Comparison of ENCODE assay signal across 9 cellular contexts in the genomic region with DNA sequence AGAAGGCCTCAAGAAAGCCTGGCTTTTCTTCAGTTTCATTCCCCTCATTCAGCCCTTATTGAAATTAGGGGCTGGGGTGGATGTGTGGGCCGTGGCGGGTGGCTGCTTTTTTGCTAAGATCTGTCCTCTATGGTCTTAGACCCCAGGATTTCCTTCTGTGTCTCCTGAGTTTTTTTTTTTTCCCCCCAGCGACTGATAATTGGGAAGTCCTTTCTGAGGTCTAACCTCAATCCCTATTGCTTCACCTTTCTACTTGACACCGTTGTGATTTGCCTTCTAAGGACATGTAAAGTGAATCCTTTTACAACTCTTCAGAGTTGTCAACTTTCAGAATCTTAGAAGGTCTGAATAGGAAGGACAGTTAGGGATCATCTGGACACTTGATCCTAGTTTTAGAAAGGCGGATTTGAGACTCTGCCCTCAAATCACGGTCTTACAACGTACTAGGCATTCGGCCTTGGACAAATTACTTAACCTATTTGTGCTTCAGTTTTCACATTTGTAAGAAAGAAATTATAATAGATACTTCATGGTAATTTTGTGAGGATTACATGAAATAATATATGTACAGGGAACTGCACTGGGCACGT. TPM values are rescaled to one million over a fixed set of nuclear protein-coding genes. Genes with fewer than 3 reads are reported as not detected.
DNase-seq lines count a peak whose midpoint lies in the region; ATAC-seq and TF ChIP-seq lines count a peak whose summit lies in the region.
"Had no signal": no experiment of that assay in that cellular context is flagged by ENCODE, and none has a peak within 500 bp of the region (broad histone marks: within the 10 kb centered on the region; RNA-seq: fewer than 3 reads in every experiment).

No MANE protein-coding gene starts in this region.

- H3K27me3 ChIP-seq in H7 (ENCODE audit: control insufficient read depth, insufficient read depth, low read length) (no peaks in the 10 kb centered on the region), iPS DF 6.9 (ENCODE audit: control insufficient read depth, insufficient read depth, low read length) (no peaks in the 10 kb centered on the region), stomach (no peaks in the 10 kb centered on the region)

- intact Hi-C loops in stomach (cut with DNase I; ENCODE audit: low total_unique reads) = loop anchor here (10.0 kb wide), 2 partner anchors 65 to 135 kb away; no protein-coding TSS in a partner anchor

- no peak for TF ChIP-seq POLR2A in stomach (IDR thresholded peaks at IDR 0.05)

- H3K4me1 ChIP-seq in iPS DF 6.9 (ENCODE audit: control insufficient read depth, insufficient read depth, low read length) (peaks cover 9% of the 10 kb centered on the region), stomach (peaks cover 18 to 53% (median 36%) of the 10 kb centered on the region in 4 donors)

- no peak for DNase-seq in H7
- DNase-seq in SK-N-MC (ENCODE audit: low read depth, low spot score) = no peak
- DNase-seq in iPS DF 6.9 (ENCODE audit: low read depth, low spot score) = no peak
- no peak for DNase-seq in stomach
- DNase-seq in stimulated activated naive CD4-positive, alpha-beta T cell (lab: John Stamatoyannopoulos, UW) = no peak
- no peak for DNase-seq in T-helper 2 cell

- WGBS in iPS DF 6.9 (ENCODE audit: insufficient coverage, insufficient read length) = no CpG with 5 or more reads among the region's 9 CpGs
- WGBS in stomach, 5 donors = 46 to 58% (median 48%) methylated on average over 9 of the region's 9 CpGs

- TF ChIP-seq CTCF in stomach (IDR thresholded peaks at IDR 0.05) = no peak

- no peak for TF ChIP-seq EP300 in stomach (IDR thresholded peaks at IDR 0.05)

- ATAC-seq in HG03565 (IDR thresholded peaks at IDR 0.05; ENCODE audit: unreplicated experiment) (no peak), GM19452 (IDR thresholded peaks at IDR 0.05; ENCODE audit: unreplicated experiment) (no peak)

- no peaks in the 10 kb centered on the region for H3K9me3 ChIP-seq in SK-N-MC (ENCODE audit: low read depth, low read length)
- no peaks in the 10 kb centered on the region for H3K9me3 ChIP-seq in iPS DF 6.9 (ENCODE audit: control insufficient read depth, insufficient read depth, low read length)
- no peaks in the 10 kb centered on the region for H3K9me3 ChIP-seq in stomach

- peak overlapping the region; percentile 89 for H3K27ac ChIP-seq in SK-N-MC
- H3K27ac ChIP-seq in iPS DF 6.9 (ENCODE audit: low read length) = no peak overlapping the region
- H3K27ac ChIP-seq in stomach = peak overlapping the region; percentile 65 to 92 (median 84)

- H3K9ac ChIP-seq in SK-N-MC (ENCODE audit: insufficient read length) = peak overlapping the region; percentile 67

- peak overlapping the region; percentile 52 for H3K4me3 ChIP-seq in H7 (ENCODE audit: insufficient read depth, low read depth, low read length)
- H3K4me3 ChIP-seq in SK-N-MC = peak overlapping the region; percentile 94
- peak overlapping the region; percentile 36; the same call in 1 of the 2 replicates for H3K4me3 ChIP-seq in iPS DF 6.9 (ENCODE audit: low read length)
- H3K4me3 ChIP-seq in stomach = peak overlapping the region; percentile 61 to 74 (median 63)

- no peaks in the 10 kb centered on the region for H3K36me3 ChIP-seq in H7 (replicated peaks; ENCODE audit: control insufficient read depth, insufficient read depth, low read length)
- no peaks in the 10 kb centered on the region for H3K36me3 ChIP-seq in SK-N-MC (ENCODE audit: insufficient read depth, low read length)
- H3K36me3 ChIP-seq in iPS DF 6.9 (ENCODE audit: control insufficient read depth, insufficient read depth, low read length) = no peaks in the 10 kb centered on the region
- no peaks in the 10 kb centered on the region for H3K36me3 ChIP-seq in stomach

RNA-seq across cellular contexts. Expression of a gene that starts 4.4 kb away (rescaled TPM):
- not detected in 2 replicates for total RNA-seq in H7 (2014; rRNA removed; shearing (Covaris generic))
- not detected for total RNA-seq in stomach
- polyA plus RNA-seq in stomach = 1 to 10 TPM in 1 of 3 donors, under 1 TPM in 2; 0.46 to 1.4 (median 0.50) TPM
- total RNA-seq: glomerular endothelial cell had no signal

RNA-seq across cellular contexts. Expression of a gene that starts 24.7 kb away (rescaled TPM):
- 2.7 and 3.5 TPM in 2 replicates for total RNA-seq in H7 (2014; rRNA removed; shearing (Covaris generic))
- total RNA-seq in stomach = 10 to 100 TPM in 1 of 5 donors, 1 to 10 TPM in 4; 1.2 to 35.7 (median 2.6) TPM
- 10 to 100 TPM; 16.9 to 35.1 (median 17.6) TPM for polyA plus RNA-seq in stomach

RNA-seq across cellular contexts. Expression of a gene that starts 34.9 kb away (rescaled TPM):
- total RNA-seq in H7 (2014; rRNA removed; shearing (Covaris generic)) = 117 and 121 TPM in 2 replicates
- 10 to 100 TPM; 14.6 to 91.6 (median 42.4) TPM for total RNA-seq in stomach
- 100 to 1,000 TPM in 2 of 3 donors, 10 to 100 TPM in 1; 92.4 to 133 (median 108) TPM for polyA plus RNA-seq in stomach

RNA-seq across cellular contexts. Expression of a gene that starts 59.0 kb away (rescaled TPM):
- total RNA-seq in H7 (2014; rRNA removed; shearing (Covaris generic)) = 2.2 and 2.9 TPM in 2 replicates
- 1 to 10 TPM in 1 of 5 donors, under 1 TPM in 1, not detected in 3; 0.37 to 2.0 TPM for total RNA-seq in stomach
- under 1 TPM in 2 of 3 donors, not detected in 1; 0.20 to 1.00 TPM for polyA plus RNA-seq in stomach
- total RNA-seq: glomerular endothelial cell had no signal

RNA-seq across cellular contexts. Expression of a gene that starts 59.2 kb away (rescaled TPM):
- 38.4 and 50.6 TPM in 2 replicates for total RNA-seq in H7 (2014; rRNA removed; shearing (Covaris generic))
- total RNA-seq in stomach = 100 to 1,000 TPM in 2 of 5 donors, 10 to 100 TPM in 3; 53.7 to 182 (median 88.8) TPM
- polyA plus RNA-seq in stomach = 100 to 1,000 TPM in 1 of 3 donors, 10 to 100 TPM in 2; 29.3 to 102 (median 33.2) TPM

Comparison
In these comparisons a context has a peak if more than half of its experiments do, and no peak if none do; other contexts are left out.
1. H3K4me3 ChIP-seq: peak in every context shown above with its lines; median percentile 94 in SK-N-MC; 63 in stomach; 52 in H7; 36 in iPS DF 6.9.